Comparison of ENCODE assay signal across 20 cellular contexts in the genomic region with DNA sequence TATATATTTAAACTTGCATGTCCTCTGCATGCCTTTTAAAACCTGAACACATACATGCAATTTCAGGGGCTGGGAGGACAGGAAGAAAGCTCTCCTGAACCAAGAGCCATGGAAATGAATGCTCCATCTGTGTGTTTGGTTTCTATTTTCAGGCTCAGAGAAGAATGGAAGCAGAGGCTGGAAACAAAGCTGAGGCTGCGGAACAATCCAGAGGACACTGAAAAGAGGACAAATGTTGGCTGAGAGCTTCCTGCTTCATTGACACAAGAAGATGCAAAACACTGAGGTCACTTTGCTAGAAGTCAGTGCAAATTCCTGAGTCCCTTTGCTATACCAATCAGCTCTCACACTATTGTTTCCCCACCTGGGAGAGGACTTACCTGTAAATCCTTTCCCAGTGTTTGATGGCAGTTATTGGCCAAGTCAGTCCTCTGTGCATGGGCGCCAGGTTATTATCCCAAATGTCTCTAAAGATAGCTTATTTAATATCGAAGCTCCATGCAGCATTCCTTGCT. TPM values are rescaled to one million over a fixed set of nuclear protein-coding genes. Genes with fewer than 3 reads are reported as not detected.
"Had no signal": no experiment of that assay in that cellular context is flagged by ENCODE, and none has a peak within 500 bp of the region (broad histone marks: within the 10 kb centered on the region; RNA-seq: fewer than 3 reads in every experiment).

No MANE protein-coding gene starts in this region.

- H3K27me3 ChIP-seq: brain microvascular endothelial cell, heart right ventricle, left lung, right lobe of liver had no signal

- DNase-seq: activated CD4-positive, alpha-beta T cell treated with anti-CD3 and anti-CD28 coated beads, Interleukin-2, amount 10 ng/mL, durations not matched to agents 24 days and 14 days; activated CD4-positive, CD25-positive, alpha-beta regulatory T cell; activated CD8-positive, alpha-beta memory T cell treated with anti-CD3 and anti-CD28 coated beads for 24 hours; activated naive CD8-positive, alpha-beta T cell treated with anti-CD3 and anti-CD28 coated beads, Interleukin-2, amount 10 ng/mL, durations not matched to agents 7 days and 5 days; anterior cingulate cortex; brain microvascular endothelial cell; cortex of kidney; effector CD4-positive, alpha-beta T cell; foreskin melanocyte; heart right ventricle; kidney; left lung; mammary epithelial cell; psoas muscle; right lobe of liver had no signal

- H3K9me3 ChIP-seq: heart right ventricle, left lung, psoas muscle, right lobe of liver had no signal

- H3K36me3 ChIP-seq: brain microvascular endothelial cell, heart right ventricle, left lung, right lobe of liver had no signal

- H3K4me3 ChIP-seq: heart right ventricle, left lung, psoas muscle, right lobe of liver had no signal

- ATAC-seq: heart right ventricle; left lung; natural killer cell treated with Interleukin-12 subunit alpha and Interleukin-12 subunit beta and Interleukin-15 and Interleukin-18, amount 100 ng/mL, for 72 hours; psoas muscle; right lobe of liver had no signal

- H3K27ac ChIP-seq: brain microvascular endothelial cell, heart right ventricle, left lung, psoas muscle, right lobe of liver had no signal

RNA-seq across cellular contexts. Expression of gene FAM240A, which starts 12.7 kb away (rescaled TPM):
- total RNA-seq: activated CD4-positive, alpha-beta T cell treated with anti-CD3 and anti-CD28 coated beads, Interleukin-2, amount 10 ng/mL, durations not matched to agents 24 days and 14 days; activated naive CD8-positive, alpha-beta T cell treated with anti-CD3 and anti-CD28 coated beads, Interleukin-2, amount 10 ng/mL, durations not matched to agents 7 days and 5 days; fibroblast of lung; left lung; mammary epithelial cell; mucosa of gallbladder; natural killer cell treated with Interleukin-12 subunit alpha and Interleukin-12 subunit beta and Interleukin-15 and Interleukin-18, amount 100 ng/mL, for 72 hours; right lobe of liver; T-helper 2 cell treated with Interferon-gamma antibody and Interleukin-4, amounts not matched to agents 100 ng/mL and 5 ng/mL, for 36 hours; temporal lobe had no signal
- polyA plus RNA-seq: fibroblast of lung, heart right ventricle, mammary epithelial cell had no signal

RNA-seq across cellular contexts. Expression of gene LRRC2, which starts 58.9 kb away (rescaled TPM):
- total RNA-seq: activated CD4-positive, alpha-beta T cell treated with anti-CD3 and anti-CD28 coated beads, Interleukin-2, amount 10 ng/mL, durations not matched to agents 24 days and 14 days; natural killer cell treated with Interleukin-12 subunit alpha and Interleukin-12 subunit beta and Interleukin-15 and Interleukin-18, amount 100 ng/mL, for 72 hours; T-helper 2 cell treated with Interferon-gamma antibody and Interleukin-4, amounts not matched to agents 100 ng/mL and 5 ng/mL, for 36 hours had no signal
